Comparison of ENCODE assay signal across 19 cellular contexts in the genomic region with DNA sequence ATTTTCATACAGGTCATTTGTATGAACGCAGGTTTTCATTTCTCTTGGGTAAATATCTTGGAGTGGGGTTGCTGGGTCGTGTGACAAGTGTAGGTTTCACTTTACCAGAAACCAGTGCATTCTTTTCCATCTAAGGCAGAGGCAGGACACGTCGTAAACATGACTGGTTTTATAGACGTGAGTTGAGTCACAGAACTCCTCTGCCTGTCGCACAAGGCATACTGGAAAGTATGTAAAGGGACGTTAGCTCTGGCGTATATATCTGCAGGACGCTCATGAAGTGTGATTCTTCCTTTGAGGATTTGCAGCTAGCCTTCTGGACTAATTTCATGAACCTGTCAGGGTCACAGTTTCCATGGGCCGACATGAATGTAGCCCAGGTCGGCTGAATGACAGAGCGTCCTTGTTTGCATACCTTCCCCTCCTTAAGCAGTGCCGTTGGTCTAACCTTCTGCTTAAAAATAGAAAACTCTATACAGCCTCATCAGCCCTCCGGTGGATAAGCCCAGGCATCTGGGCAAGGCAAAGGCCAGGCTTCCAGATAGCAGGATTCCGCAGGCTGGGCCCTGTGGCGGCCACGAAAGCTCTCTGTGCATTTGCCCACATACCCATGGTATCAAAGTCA.
DNase-seq lines count a peak whose midpoint lies in the region; TF ChIP-seq lines count a peak whose summit lies in the region.
"Had no signal": no experiment of that assay in that cellular context is flagged by ENCODE, and none has a peak within 500 bp of the region (broad histone marks: within the 10 kb centered on the region; RNA-seq: fewer than 3 reads in every experiment).

No MANE protein-coding gene starts in this region.

- intact Hi-C loops in sigmoid colon (cut with DNase I), result no loop called here

- H3K27ac ChIP-seq in hepatocyte (peak overlapping the region; percentile 51), sigmoid colon (peak overlapping the region in 3 of 4 donors; percentile 35 to 68 (median 67)), MM.1S (ENCODE audit: low read length) (no peak overlapping the region)
- H3K27ac ChIP-seq: GM23248, RWPE1, SJCRH30 had no signal

- H4K20me1 ChIP-seq in hepatocyte (ENCODE audit: insufficient read depth, poor library complexity, severe bottlenecking) (no peaks in the 10 kb centered on the region), MM.1S (ENCODE audit: insufficient read depth, low read length) (no peaks in the 10 kb centered on the region)

- peaks cover 31% of the 10 kb centered on the region for H3K4me1 Mint-ChIP-seq in HFFc6 (ENCODE audit: low read depth)
- H3K4me1 Mint-ChIP-seq: CD4-positive, CD25-positive, alpha-beta regulatory T cell had no signal

- H3K27me3 ChIP-seq in hepatocyte, result no peaks in the 10 kb centered on the region
- no peaks in the 10 kb centered on the region for H3K27me3 ChIP-seq in sigmoid colon
- H3K27me3 ChIP-seq in MM.1S (replicated peaks; ENCODE audit: insufficient read depth, low read length), result no peaks in the 10 kb centered on the region
- H3K27me3 ChIP-seq: SJCRH30 had no signal

- H3K27ac Mint-ChIP-seq in HFFc6, result peak overlapping the region; percentile 91
- H3K27ac Mint-ChIP-seq: CD4-positive, CD25-positive, alpha-beta regulatory T cell had no signal

- H3K36me3 ChIP-seq in hepatocyte (replicated peaks; ENCODE audit: insufficient read depth, low read depth) (no peaks in the 10 kb centered on the region), sigmoid colon (no peaks in the 10 kb centered on the region), MM.1S (replicated peaks; ENCODE audit: insufficient read depth, low read length) (no peaks in the 10 kb centered on the region)

- peaks cover 4% of the 10 kb centered on the region for H3K27me3 Mint-ChIP-seq in HFFc6 (ENCODE audit: insufficient read depth)
- H3K27me3 Mint-ChIP-seq: CD4-positive, CD25-positive, alpha-beta regulatory T cell had no signal

- TF ChIP-seq CTCF in HFFc6 (IDR thresholded peaks at IDR 0.05) (no peak), hepatocyte (IDR thresholded peaks at IDR 0.05; ENCODE audit: poor library complexity) (no peak), sigmoid colon (IDR thresholded peaks at IDR 0.05) (no peak), MM.1S (IDR thresholded peaks at IDR 0.05; ENCODE audit: low read length) (no peak)

- H3K79me2 ChIP-seq in hepatocyte (no peaks in the 10 kb centered on the region), MM.1S (ENCODE audit: low read length) (no peaks in the 10 kb centered on the region; the same call in 1 of the 2 replicates)

- H3K4me2 ChIP-seq in hepatocyte (no peak overlapping the region), MM.1S (ENCODE audit: low read depth, low read length) (no peak overlapping the region)

- H3K9me3 ChIP-seq in hepatocyte (ENCODE audit: low read depth) (no peaks in the 10 kb centered on the region), sigmoid colon (no peaks in the 10 kb centered on the region), MM.1S (replicated peaks; ENCODE audit: insufficient read depth, low read length) (no peaks in the 10 kb centered on the region)
- H3K9me3 ChIP-seq: Caco-2, SJCRH30 had no signal

- H3K4me1 ChIP-seq in hepatocyte (ENCODE audit: insufficient read depth) (no peaks in the 10 kb centered on the region), sigmoid colon (peaks cover 0 to 13% (median 4%) of the 10 kb centered on the region in 4 donors), MM.1S (ENCODE audit: low read length) (no peaks in the 10 kb centered on the region)
- H3K4me1 ChIP-seq: Caco-2, SJCRH30 had no signal

- no peak overlapping the region for H3K9ac ChIP-seq in MM.1S (ENCODE audit: low read length)
- H3K9ac ChIP-seq: GM23248 had no signal

- TF ChIP-seq EP300 in sigmoid colon (IDR thresholded peaks at IDR 0.05), result peak in 3 of 4 donors; percentile 56 to 75 (median 58)

- H3K9me3 Mint-ChIP-seq in HFFc6, result no peaks in the 10 kb centered on the region
- H3K9me3 Mint-ChIP-seq: CD4-positive, CD25-positive, alpha-beta regulatory T cell had no signal

- H3K9me2 ChIP-seq in hepatocyte (replicated peaks; ENCODE audit: insufficient read depth) (no peaks in the 10 kb centered on the region), MM.1S (replicated peaks; ENCODE audit: insufficient read depth, low read length) (no peaks in the 10 kb centered on the region)

- 65% methylated on average over 17 of the region's 17 CpGs for WGBS in hepatocyte (ENCODE audit: low lambda C conversion rate, missing lambda C conversion rate)
- whole genome bisulfite sequencing in sigmoid colon, 2 donors, result 77 to 84% methylated on average over 17 of the region's 17 CpGs

- peaks cover 4% of the 10 kb centered on the region; the same call in 1 of the 2 replicates for H3K36me3 Mint-ChIP-seq in HFFc6 (ENCODE audit: low read depth)

- H3F3A ChIP-seq in MM.1S (ENCODE audit: insufficient read depth, low read length), result no peaks in the 10 kb centered on the region

- H2AFZ ChIP-seq in hepatocyte, result no peak overlapping the region
- no peak overlapping the region for H2AFZ ChIP-seq in MM.1S (ENCODE audit: low read length)
- H2AFZ ChIP-seq: GM23248 had no signal

- H3K4me3 ChIP-seq in hepatocyte (no peak overlapping the region), sigmoid colon (no peak overlapping the region), MM.1S (ENCODE audit: low read length) (no peak overlapping the region)
- H3K4me3 ChIP-seq: GM23248, SJCRH30 had no signal

- TF ChIP-seq POLR2A in sigmoid colon (IDR thresholded peaks at IDR 0.05), result no peak

- H3K4me3 Mint-ChIP-seq in HFFc6, result peak overlapping the region; percentile 81; the same call in 1 of the 2 replicates
- H3K4me3 Mint-ChIP-seq: CD4-positive, CD25-positive, alpha-beta regulatory T cell had no signal

- DNase-seq in HFFc6, result peak; percentile 6
- peak; percentile 35 for DNase-seq in NCI-H526 treated with DMSO at 0.1 percent for 48 hours (lab: John Stamatoyannopoulos, UW)
- peak; percentile 26 for DNase-seq in hepatocyte (ENCODE audit: low spot score)
- DNase-seq in sigmoid colon, result no peak
- no peak for DNase-seq in MV-4-11 (lab: John Stamatoyannopoulos, UW)
- DNase-seq in T-helper 2 cell, result no peak
- DNase-seq in MM.1S, result no peak
- DNase-seq: CD4-positive, CD25-positive, alpha-beta regulatory T cell; GM23248; KG1; NCI-H187; NCI-H2171; NCI-H446; NCI-H748 treated with DMSO at 0.1 percent for 48 hours; OCI-M1; SJCRH30; SW 1271 had no signal

Comparison
In these comparisons a context has a peak if more than half of its experiments do, and no peak if none do; other contexts are left out.
1. DNase-seq: peak in HFFc6 (single experiment), NCI-H526 treated with DMSO at 0.1 percent for 48 hours (single experiment) and hepatocyte (single experiment); none in sigmoid colon (single experiment), MV-4-11 (single experiment), T-helper 2 cell (0 of 5) and MM.1S (single experiment).